In genomic region chr7:27160546-27161213, GRCh38 we compare ENCODE assay signal across 8 cellular contexts. TPM values are rescaled to one million over a fixed set of nuclear protein-coding genes. Genes with fewer than 3 reads are reported as not detected.
DNase-seq lines count a peak whose midpoint lies in the region; ATAC-seq and TF ChIP-seq lines count a peak whose summit lies in the region.

No MANE protein-coding gene starts in this region.

- H3K27ac Mint-ChIP-seq in GM23338 = no peak overlapping the region
- H3K27ac Mint-ChIP-seq in T-helper 1 cell treated with Interleukin-12 subunit alpha and Interleukin-12 subunit beta and Interleukin-4 antibody, amounts not matched to agents 30 μg/mL and 1 μg/mL, for 36 hours = no peak overlapping the region

- no peaks in the 10 kb centered on the region for H3K9me3 ChIP-seq in right atrium auricular region
- no peaks in the 10 kb centered on the region for H3K9me3 ChIP-seq in uterus

- ATAC-seq in GM23338 = peak; percentile 28

- peak overlapping the region; percentile 53; the same call in 2 of the 3 replicates for H3K4me3 Mint-ChIP-seq in GM23338
- H3K4me3 Mint-ChIP-seq in T-helper 1 cell treated with Interleukin-12 subunit alpha and Interleukin-12 subunit beta and Interleukin-4 antibody, amounts not matched to agents 30 μg/mL and 1 μg/mL, for 36 hours = peak overlapping the region; percentile 54

- no peak for TF ChIP-seq POLR2A in uterus (IDR thresholded peaks at IDR 0.05)

- peaks cover 8% of the 10 kb centered on the region; the same call in 2 of the 3 replicates for H3K9me3 Mint-ChIP-seq in GM23338
- no peaks in the 10 kb centered on the region for H3K9me3 Mint-ChIP-seq in T-helper 1 cell treated with Interleukin-12 subunit alpha and Interleukin-12 subunit beta and Interleukin-4 antibody, amounts not matched to agents 30 μg/mL and 1 μg/mL, for 36 hours

- no peaks in the 10 kb centered on the region for H3K9me2 ChIP-seq in GM23338 (ENCODE audit: insufficient read depth)

- H3K4me1 ChIP-seq in GM23338 (ENCODE audit: insufficient read depth) (peaks cover under 1% of the 10 kb centered on the region; the same call in 1 of the 2 replicates), right atrium auricular region (peaks cover 0 to 52% of the 10 kb centered on the region in 2 donors), uterus (no peaks in the 10 kb centered on the region)

- H3K27ac ChIP-seq in GM23338 (ENCODE audit: low read depth) (no peak overlapping the region), right atrium auricular region (no peak overlapping the region), uterus (peak overlapping the region; percentile 94 to 96)

- peaks cover 11% of the 10 kb centered on the region for H3K4me1 Mint-ChIP-seq in GM23338
- H3K4me1 Mint-ChIP-seq in T-helper 1 cell treated with Interleukin-12 subunit alpha and Interleukin-12 subunit beta and Interleukin-4 antibody, amounts not matched to agents 30 μg/mL and 1 μg/mL, for 36 hours (ENCODE audit: low read depth) = peaks cover 5% of the 10 kb centered on the region

- H3K27me3 ChIP-seq in GM23338 (ENCODE audit: insufficient read depth) (peaks cover 100% of the 10 kb centered on the region), right atrium auricular region (peaks cover 56 to 82% of the 10 kb centered on the region in 2 donors), uterus (no peaks in the 10 kb centered on the region)

- H2AFZ ChIP-seq in GM23338 = peak overlapping the region; percentile 91

- H3F3A ChIP-seq in GM23338 (replicated peaks; ENCODE audit: low read depth) = peaks cover 19% of the 10 kb centered on the region

- TF ChIP-seq CTCF in GM23338 (conservative IDR thresholded peaks at IDR 0.05; ENCODE audit: low read depth in 2 of 2) (peak; percentile 90), right atrium auricular region (IDR thresholded peaks at IDR 0.05) (peak; percentile 100), uterus (IDR thresholded peaks at IDR 0.05) (peak; percentile 97 to 100 (median 100))

- peaks cover 45% of the 10 kb centered on the region for H4K20me1 ChIP-seq in GM23338 (replicated peaks; ENCODE audit: insufficient read depth)

- peak overlapping the region; percentile 64 for H3K4me3 ChIP-seq in GM23338
- peak overlapping the region; percentile 38 to 60 for H3K4me3 ChIP-seq in right atrium auricular region
- peak overlapping the region; percentile 49 for H3K4me3 ChIP-seq in uterus

- peak overlapping the region; percentile 82 for H3K4me2 ChIP-seq in GM23338

- DNase-seq in DMS153 (lab: John Stamatoyannopoulos, UW) (peak; percentile 51), GM23338 (ENCODE audit: low spot score) (peak; percentile 91), NCI-H1048 (lab: John Stamatoyannopoulos, UW) (peak; percentile 66), amniotic epithelial cell (ENCODE audit: low read depth) (peak; percentile 44), right atrium auricular region (ENCODE audit: low spot score) (peak; percentile 89), putamen (ENCODE audit: low spot score) (peak; percentile 71), uterus (peak; percentile 88 to 90)

- no peaks in the 10 kb centered on the region for H3K79me2 ChIP-seq in GM23338 (replicated peaks; ENCODE audit: insufficient read depth)

- H3K27me3 Mint-ChIP-seq in GM23338 (ENCODE audit: insufficient read depth, low read depth, poor library complexity) = peaks cover 99% of the 10 kb centered on the region
- peaks cover 88% of the 10 kb centered on the region for H3K27me3 Mint-ChIP-seq in T-helper 1 cell treated with Interleukin-12 subunit alpha and Interleukin-12 subunit beta and Interleukin-4 antibody, amounts not matched to agents 30 μg/mL and 1 μg/mL, for 36 hours (ENCODE audit: low read depth)

- intact Hi-C loops in uterus (cut with DNase I; ENCODE audit: low total_unique reads) = loop anchor here (5.0 kb wide), 1 partner anchor 303 kb away; no protein-coding TSS in a partner anchor

- H3K36me3 Mint-ChIP-seq in GM23338 (ENCODE audit: low read depth) = no peaks in the 10 kb centered on the region; the same call in 2 of the 3 replicates
- peaks cover 3% of the 10 kb centered on the region for H3K36me3 Mint-ChIP-seq in T-helper 1 cell treated with Interleukin-12 subunit alpha and Interleukin-12 subunit beta and Interleukin-4 antibody, amounts not matched to agents 30 μg/mL and 1 μg/mL, for 36 hours (ENCODE audit: low read depth)

- no peaks in the 10 kb centered on the region; the same call in 1 of the 2 replicates for H3K36me3 ChIP-seq in GM23338 (ENCODE audit: insufficient read depth)
- no peaks in the 10 kb centered on the region for H3K36me3 ChIP-seq in right atrium auricular region
- H3K36me3 ChIP-seq in uterus = no peaks in the 10 kb centered on the region

TF ChIP-seq in GM23338, 12 proteins besides CTCF, POLR2A, EP300 and RAD21 (continues in another document):
- TF ChIP-seq ZNF462 (CRISPR knock-in tag; IDR thresholded peaks at IDR 0.05) = no peak

RNA-seq across cellular contexts. Expression of gene HOXA7, which starts 4.2 kb away (rescaled TPM):
- total RNA-seq in GM23338 (2014; rRNA removed; shearing (Covaris generic)) = not detected in 2 replicates
- polyA plus RNA-seq in GM23338 (2016; fragmentation: Nextera tagmentation; extraction: Ambion mirVana) = 0.24 TPM in 1 of 2 replicates, not detected in the other
- total RNA-seq in right atrium auricular region (not detected), uterus (1 to 10 TPM in 3 of 4 donors, under 1 TPM in 1; 0.26 to 9.1 (median 5.2) TPM)

RNA-seq across cellular contexts. Expression of gene HOXA9, which starts 4.7 kb away (rescaled TPM):
- total RNA-seq in GM23338 (2014; rRNA removed; shearing (Covaris generic)) = not detected in 2 replicates
- polyA plus RNA-seq in GM23338 (2016; fragmentation: Nextera tagmentation; extraction: Ambion mirVana) = not detected in 2 replicates
- total RNA-seq in right atrium auricular region = not detected
- 10 to 100 TPM in 3 of 4 donors, 1 to 10 TPM in 1; 2.3 to 26.4 (median 22.4) TPM for total RNA-seq in uterus

RNA-seq across cellular contexts. Expression of gene HOXA3, which starts 8.3 kb away (rescaled TPM):
- not detected in 2 replicates for total RNA-seq in GM23338 (2014; rRNA removed; shearing (Covaris generic))
- polyA plus RNA-seq in GM23338 (2016; fragmentation: Nextera tagmentation; extraction: Ambion mirVana) = not detected in 2 replicates
- total RNA-seq in right atrium auricular region = under 1 TPM; 0.28 to 0.30 TPM
- 10 to 100 TPM in 2 of 4 donors, 1 to 10 TPM in 2; 1.0 to 34.5 (median 19.0) TPM for total RNA-seq in uterus

RNA-seq across cellular contexts. Expression of gene HOXA6, which starts 13.1 kb away (rescaled TPM):
- not detected in 2 replicates for total RNA-seq in GM23338 (2014; rRNA removed; shearing (Covaris generic))
- polyA plus RNA-seq in GM23338 (2016; fragmentation: Nextera tagmentation; extraction: Ambion mirVana) = not detected in 2 replicates
- total RNA-seq in right atrium auricular region = not detected
- 10 to 100 TPM in 3 of 4 donors, 1 to 10 TPM in 1; 1.8 to 19.1 (median 15.4) TPM for total RNA-seq in uterus

RNA-seq across cellular contexts. Expression of gene HOXA10, which starts 13.4 kb away (rescaled TPM):
- total RNA-seq in GM23338 (2014; rRNA removed; shearing (Covaris generic)) = not detected in 2 replicates
- not detected in 2 replicates for polyA plus RNA-seq in GM23338 (2016; fragmentation: Nextera tagmentation; extraction: Ambion mirVana)
- total RNA-seq in right atrium auricular region = not detected
- 100 to 1,000 TPM in 1 of 4 donors, 10 to 100 TPM in 3; 50.0 to 114 (median 69.0) TPM for total RNA-seq in uterus

Comparison
In these comparisons a context has a peak if more than half of its experiments do, and no peak if none do; other contexts are left out.
1. H3K27ac ChIP-seq: peak in uterus (2 of 2); none in GM23338 (single experiment) and right atrium auricular region (0 of 2).
2. Peak in every context shown above with its lines, with median percentiles within 50 percentile points of each other: DNase-seq, H3K4me3 ChIP-seq and CTCF ChIP-seq.